9 cellular contexts compared by ENCODE assay signal in the genomic region with DNA sequence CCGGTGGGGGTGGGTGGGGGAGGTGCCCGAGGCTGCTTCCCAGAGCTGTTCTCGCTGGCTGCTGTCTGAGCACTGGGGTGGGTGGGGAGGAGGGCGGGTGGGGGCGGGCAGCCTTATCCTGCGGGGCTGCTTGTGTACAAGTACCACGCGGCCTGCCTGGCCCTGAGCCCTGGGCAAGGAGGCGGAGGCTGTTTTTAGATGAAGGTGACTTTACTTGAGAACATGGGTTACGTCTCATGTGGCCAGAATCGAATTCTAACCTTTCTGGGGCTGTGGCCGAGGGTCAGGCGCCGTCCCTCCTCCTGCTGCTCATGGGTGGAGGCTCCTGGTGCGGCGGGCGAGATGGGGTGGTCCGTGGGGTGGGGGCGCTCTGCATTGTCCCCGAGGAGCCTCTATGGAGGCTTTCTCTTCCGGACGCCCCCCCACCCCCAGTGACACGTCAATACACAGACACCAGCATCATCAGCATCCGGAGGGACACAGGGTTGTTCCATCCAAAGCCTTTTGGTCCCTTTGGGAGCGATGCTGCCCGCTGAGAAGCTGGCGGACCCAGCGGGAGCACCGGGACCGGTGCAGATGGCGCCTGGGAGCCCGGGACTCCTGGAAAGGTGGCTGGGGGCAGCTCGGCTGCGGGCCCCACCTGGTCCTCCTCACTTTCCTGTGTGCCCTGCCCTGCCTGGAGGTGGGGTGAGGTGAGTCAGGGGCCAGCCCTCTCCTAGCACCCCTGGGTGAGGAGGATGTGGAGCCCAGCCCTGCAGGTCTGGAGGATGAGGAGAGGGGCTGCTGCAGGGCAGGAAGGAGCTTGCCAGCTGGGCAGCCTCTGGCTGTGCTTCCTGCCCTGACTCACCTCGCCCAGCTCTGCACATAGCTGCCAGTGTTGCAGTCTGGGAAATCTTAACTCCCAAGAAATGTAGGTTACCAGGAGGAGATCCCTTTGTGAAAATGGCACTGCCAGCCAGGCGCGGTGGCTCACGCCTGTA. TPM values are rescaled to one million over a fixed set of nuclear protein-coding genes. Genes with fewer than 3 reads are reported as not detected.
DNase-seq lines count a peak whose midpoint lies in the region; ATAC-seq and TF ChIP-seq lines count a peak whose summit lies in the region.
"Had no signal": no experiment of that assay in that cellular context is flagged by ENCODE, and none has a peak within 500 bp of the region (broad histone marks: within the 10 kb centered on the region; RNA-seq: fewer than 3 reads in every experiment).

No MANE protein-coding gene starts in this region.

- H3K27me3 ChIP-seq in breast epithelium: no peaks in the 10 kb centered on the region
- no peaks in the 10 kb centered on the region for H3K27me3 ChIP-seq in thoracic aorta (replicated peaks; ENCODE audit: insufficient read depth)
- H3K27me3 ChIP-seq: left lung had no signal

- peak overlapping the region in 1 of 2 donors; percentile 61 for H3K27ac ChIP-seq in breast epithelium
- no peak overlapping the region for H3K27ac ChIP-seq in thoracic aorta
- H3K27ac ChIP-seq: left lung had no signal

- peaks cover 11 to 23% of the 10 kb centered on the region in 2 donors for H3K4me1 ChIP-seq in breast epithelium
- H3K4me1 ChIP-seq in thoracic aorta (ENCODE audit: control insufficient read depth in 1 of 2, low read depth in 2 of 2): peaks cover 26 to 49% of the 10 kb centered on the region in 2 donors

- DNase-seq in NCI-H2227 (lab: John Stamatoyannopoulos, UW; ENCODE audit: unreplicated experiment) (peak; percentile 37), NCI-H2227 treated with DMSO at 0.1 percent for 48 hours (lab: John Stamatoyannopoulos, UW) (no peak), breast epithelium (ENCODE audit: low spot score in 2 of 2) (no peak), iris pigment epithelial cell (ENCODE audit: low read depth) (peak; percentile 48), thoracic aorta (ENCODE audit: low spot score) (no peak), NCI-H2196 (lab: John Stamatoyannopoulos, UW; ENCODE audit: unreplicated experiment) (no peak), foreskin melanocyte (no peak)
- no peak for DNase-seq in activated CD4-positive, alpha-beta T cell treated with anti-CD3 and anti-CD28 coated beads for 1 hour

- ATAC-seq in thoracic aorta (ENCODE audit: insufficient number of reproducible peaks, low FRiP score, low read depth): no peak

- intact Hi-C loops in breast epithelium (cut with DNase I; ENCODE audit: low total_unique reads): no loop called here

- TF ChIP-seq POLR2A in breast epithelium (IDR thresholded peaks at IDR 0.05): no peak

- H3K36me3 ChIP-seq in breast epithelium (no peaks in the 10 kb centered on the region), thoracic aorta (peaks cover 17% of the 10 kb centered on the region)

- H3K9me3 ChIP-seq in breast epithelium (no peaks in the 10 kb centered on the region), thoracic aorta (no peaks in the 10 kb centered on the region)
- H3K9me3 ChIP-seq: left lung had no signal

- H3K4me3 ChIP-seq in breast epithelium: peak overlapping the region; percentile 24 to 63 (median 36)
- peak overlapping the region; percentile 54 for H3K4me3 ChIP-seq in thoracic aorta

- TF ChIP-seq CTCF in breast epithelium (IDR thresholded peaks at IDR 0.05) (no peak), thoracic aorta (IDR thresholded peaks at IDR 0.05) (no peak)

RNA-seq across cellular contexts. Expression of a gene that starts 3.4 kb away (rescaled TPM):
- 100 to 1,000 TPM; 270 to 515 (median 282) TPM for total RNA-seq in breast epithelium
- total RNA-seq in thoracic aorta: 100 to 1,000 TPM; 344 to 575 TPM

RNA-seq across cellular contexts. Expression of a gene that starts 13.9 kb away (rescaled TPM):
- total RNA-seq in breast epithelium (under 1 TPM in 2 of 3 donors, not detected in 1; under 0.01 to 0.44 TPM), thoracic aorta (not detected)

RNA-seq across cellular contexts. Expression of a gene that starts 32.0 kb away (rescaled TPM):
- total RNA-seq in breast epithelium: 1 to 10 TPM in 1 of 3 donors, under 1 TPM in 1, not detected in 1; 0.33 to 1.1 TPM
- under 1 TPM in 1 of 2 donors, not detected in 1; 0.54 TPM for total RNA-seq in thoracic aorta

RNA-seq across cellular contexts. Expression of a gene that starts 44.3 kb away (rescaled TPM):
- total RNA-seq in breast epithelium (10 to 100 TPM; 44.6 to 69.5 (median 49.3) TPM), thoracic aorta (10 to 100 TPM; 40.2 to 86.2 TPM)

RNA-seq across cellular contexts. Expression of a gene that starts 57.5 kb away (rescaled TPM):
- total RNA-seq in breast epithelium: 10 to 100 TPM; 21.9 to 34.7 (median 28.2) TPM
- total RNA-seq in thoracic aorta: 10 to 100 TPM; 23.8 to 30.9 TPM

Comparison
In these comparisons a context has a peak if more than half of its experiments do, and no peak if none do; other contexts are left out.
1. DNase-seq: peak in NCI-H2227 (single experiment) and iris pigment epithelial cell (single experiment); none in NCI-H2227 treated with DMSO at 0.1 percent for 48 hours (single experiment), breast epithelium (0 of 2), thoracic aorta (single experiment), NCI-H2196 (single experiment), foreskin melanocyte (single experiment) and activated CD4-positive, alpha-beta T cell treated with anti-CD3 and anti-CD28 coated beads for 1 hour (single experiment).